In the genomic region with DNA sequence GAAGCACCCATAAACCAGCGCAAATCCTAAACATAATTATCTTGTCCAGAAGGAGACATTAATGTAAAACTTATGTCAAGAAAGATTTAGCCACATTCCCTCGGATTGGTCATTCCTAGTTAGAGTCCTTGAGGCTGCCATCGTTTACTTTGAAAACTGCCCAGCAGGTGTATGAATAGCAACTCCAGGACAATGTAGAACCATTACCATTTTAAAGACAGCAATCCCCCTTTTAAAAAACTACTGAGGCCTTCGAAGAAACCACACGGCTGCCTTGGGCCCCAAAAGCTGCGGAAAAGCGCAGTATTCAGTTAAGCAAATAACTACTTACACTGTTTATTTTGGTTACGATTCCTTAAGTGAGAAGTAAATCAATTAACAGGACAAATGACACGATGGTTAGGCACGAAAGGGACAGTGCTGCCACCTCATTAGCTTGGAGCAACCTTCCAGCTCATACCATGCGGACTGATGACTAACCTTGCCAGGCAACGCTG, we compare ENCODE assay signal across 9 cellular contexts. TPM values are rescaled to one million over a fixed set of nuclear protein-coding genes. Genes with fewer than 3 reads are reported as not detected.
A peak's percentile ranks its signal among the peaks of the same experiment; 100 is the strongest.
DNase-seq lines count a peak whose midpoint lies in the region; ATAC-seq and TF ChIP-seq lines count a peak whose summit lies in the region.
"Had no signal": no experiment of that assay in that cellular context is flagged by ENCODE, and none has a peak within 500 bp of the region (broad histone marks: within the 10 kb centered on the region; RNA-seq: fewer than 3 reads in every experiment).

No MANE protein-coding gene starts in this region.

- POLR2A ChIA-PET in GM10248 (lab: Yijun Ruan, JAX), result interaction anchor here (1.0 kb wide), 1 partner anchor 830 kb away, joined by 3 read pairs; no protein-coding TSS in a partner anchor

- H3K36me3 ChIP-seq in heart left ventricle (no peaks in the 10 kb centered on the region), mesodermal cell (ENCODE audit: control insufficient read depth, insufficient read depth, low read length) (no peaks in the 10 kb centered on the region)

- TF ChIP-seq CTCF in heart left ventricle (IDR thresholded peaks at IDR 0.05) (no peak), coronary artery (IDR thresholded peaks at IDR 0.05) (no peak), GM10248 (IDR thresholded peaks at IDR 0.05; ENCODE audit: control extremely low read depth, extremely low read depth, low read depth, missing control alignments) (no peak)

- H3K9me3 ChIP-seq in heart left ventricle (no peaks in the 10 kb centered on the region), mesodermal cell (ENCODE audit: control insufficient read depth, low read length) (no peaks in the 10 kb centered on the region)

- no peak for DNase-seq in heart left ventricle
- no peak for DNase-seq in left cardiac atrium
- no peak for DNase-seq in coronary artery (ENCODE audit: low spot score)
- no peak for DNase-seq in occipital lobe (lab: John Stamatoyannopoulos, UW)
- DNase-seq in GM10248 (ENCODE audit: extremely low spot score), result no peak
- DNase-seq in DMS153 (lab: John Stamatoyannopoulos, UW), result no peak
- DNase-seq: KG1 had no signal

- intact Hi-C loops in heart left ventricle (cut with DNase I), result loop anchor here in 8 of 10 donors (2.0 to 10.0 kb wide), 10 partner anchors 39 to 171 kb away; partner anchors contain the start of gene HADH (in 1 of the 8)
- intact Hi-C loops in left cardiac atrium (cut with DNase I), result loop anchor here (2.0 to 10.0 kb wide), 2 partner anchors 31 to 71 kb away; no protein-coding TSS in a partner anchor

- H3K4me3 ChIP-seq in heart left ventricle (peak overlapping the region; percentile 64 to 93 (median 85)), coronary artery (peak overlapping the region; percentile 95), mesodermal cell (ENCODE audit: extremely low read depth, insufficient read depth, low read length, poor library complexity, severe bottlenecking) (peak overlapping the region; percentile 62)

- ATAC-seq in heart left ventricle, result peak in 1 of 4 donors; percentile 51
- no peak for ATAC-seq in left cardiac atrium
- ATAC-seq in HG02798 (IDR thresholded peaks at IDR 0.05; ENCODE audit: poor library complexity, unreplicated experiment), result no peak

- CTCF ChIA-PET in GM10248 (lab: Yijun Ruan, JAX), result no interaction called here

- H3K27ac ChIP-seq in heart left ventricle (peak overlapping the region; percentile 71 to 96 (median 93)), coronary artery (peak overlapping the region; percentile 77 to 97), mesodermal cell (ENCODE audit: low read depth, low read length, severe bottlenecking) (peak overlapping the region; percentile 82)

- 35 to 42% (median 38%) methylated on average over 12 of the region's 12 CpGs for WGBS in heart left ventricle, 4 donors
- 4 to 13% methylated on average over 6 to 8 of the region's 12 CpGs for WGBS in mesodermal cell (ENCODE audit: insufficient coverage in 2 of 2), 2 experiments

- H3K27me3 ChIP-seq in heart left ventricle, result no peaks in the 10 kb centered on the region

- H3K4me1 ChIP-seq in heart left ventricle (peaks cover 0 to 38% (median 13%) of the 10 kb centered on the region in 12 donors), mesodermal cell (ENCODE audit: control insufficient read depth, insufficient read depth, low read length, poor library complexity, severe bottlenecking) (no peaks in the 10 kb centered on the region)

- TF ChIP-seq POLR2A in heart left ventricle (IDR thresholded peaks at IDR 0.05), result no peak

RNA-seq across cellular contexts. Expression of gene SGMS2, which starts 0.8 kb away (rescaled TPM):
- total RNA-seq in heart left ventricle (100 to 1,000 TPM in 1 of 9 donors, 10 to 100 TPM in 8; 19.2 to 117 (median 29.8) TPM), left cardiac atrium (10 to 100 TPM; 27.5 to 39.6 TPM), occipital lobe (0.94 TPM)
- 10 to 100 TPM in 1 of 2 donors, 1 to 10 TPM in 1; 2.6 to 55.7 TPM for polyA plus RNA-seq in heart left ventricle
- 4.0 TPM for polyA plus RNA-seq in mesodermal cell (2013, experiment 1 of 2)
- polyA plus RNA-seq in mesodermal cell (2013, experiment 2 of 2), result 4.1 TPM

Comparison
In these comparisons a context has a peak if more than half of its experiments do, and no peak if none do; other contexts are left out.
1. RNA of gene SGMS2, which starts 0.8 kb away (total RNA-seq): 27.5 to 39.6 TPM in left cardiac atrium and 19.2 to 117 TPM in heart left ventricle; 0.94 TPM in occipital lobe (single experiment); every median in the first group is over 10 times any median in the second.
2. Peak in every context shown above with its lines, with median percentiles within 50 percentile points of each other: H3K27ac ChIP-seq and H3K4me3 ChIP-seq.